In the genomic region with DNA sequence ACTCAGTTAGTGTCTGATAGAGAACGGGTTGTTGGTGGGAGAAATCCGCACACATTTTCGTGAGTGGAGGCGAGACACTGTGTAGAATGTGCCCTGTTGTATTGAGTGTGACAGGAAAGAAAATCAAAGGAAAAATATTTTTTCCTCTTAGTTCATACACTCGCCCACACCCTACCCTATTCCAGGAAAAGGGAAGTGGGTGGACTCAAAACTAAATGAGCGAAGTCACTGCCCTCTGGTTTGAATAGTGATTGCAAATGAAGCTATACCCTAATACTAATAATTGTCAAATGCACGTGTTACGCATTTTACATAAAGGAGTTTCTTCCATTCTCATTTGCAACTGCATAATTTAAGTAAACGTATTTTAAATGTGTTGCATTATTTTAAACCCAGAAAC, we compare ENCODE assay signal across 11 cellular contexts. TPM values are rescaled to one million over a fixed set of nuclear protein-coding genes. Genes with fewer than 3 reads are reported as not detected.
A peak's percentile ranks its signal among the peaks of the same experiment; 100 is the strongest.
DNase-seq lines count a peak whose midpoint lies in the region; ATAC-seq and TF ChIP-seq lines count a peak whose summit lies in the region.
"Had no signal": no experiment of that assay in that cellular context is flagged by ENCODE, and none has a peak within 500 bp of the region (broad histone marks: within the 10 kb centered on the region; RNA-seq: fewer than 3 reads in every experiment).

No MANE protein-coding gene starts in this region.

- H3K9ac ChIP-seq in IMR-90 (ENCODE audit: low read depth, low read length), result no peak overlapping the region
- H3K9ac ChIP-seq in neural progenitor cell, result no peak overlapping the region

- no peak overlapping the region for H4K5ac ChIP-seq in IMR-90 (ENCODE audit: low read depth, low read length)

- H3K36me3 Mint-ChIP-seq in CD4-positive, alpha-beta memory T cell, result peaks cover 56 to 63% of the 10 kb centered on the region in 2 donors
- H3K36me3 Mint-ChIP-seq in chondrocyte (ENCODE audit: low read depth) (peaks cover 21% of the 10 kb centered on the region), neural progenitor cell (peaks cover 37% of the 10 kb centered on the region)

- intact Hi-C loops in CD4-positive, alpha-beta memory T cell (cut with micrococcal nuclease), result loop anchor here (5.0 kb wide), 1 partner anchor 40 kb away; no protein-coding TSS in a partner anchor
- intact Hi-C loops in IMR-90 (cut with micrococcal nuclease), result no loop called here

- no peak overlapping the region for H4K91ac ChIP-seq in IMR-90 (ENCODE audit: insufficient read depth, low read depth, low read length)

- peaks cover 10 to 28% of the 10 kb centered on the region in 2 experiments for H3K79me1 ChIP-seq in IMR-90 (ENCODE audit: low read depth in 1 of 2, low read length in 2 of 2)

- no peak overlapping the region for H2BK20ac ChIP-seq in IMR-90 (ENCODE audit: low read depth, low read length)

- 100% methylated on average over 1 of the region's 9 CpGs; no CpG with 5 or more reads in 1 of the 2 experiments for WGBS in IMR-90 (ENCODE audit: extremely low coverage in 2 of 2, insufficient read length in 1 of 2), 2 experiments

- peak overlapping the region in 5 of 7 donors; percentile 23 to 90 (median 44) for H3K27ac Mint-ChIP-seq in CD4-positive, alpha-beta memory T cell
- H3K27ac Mint-ChIP-seq in chondrocyte (ENCODE audit: unreplicated experiment) (no peak overlapping the region), neural progenitor cell (no peak overlapping the region)

- peaks cover 6 to 80% (median 57%) of the 10 kb centered on the region in 8 donors for H3K9me3 Mint-ChIP-seq in CD4-positive, alpha-beta memory T cell
- peaks cover 28% of the 10 kb centered on the region for H3K9me3 Mint-ChIP-seq in chondrocyte (ENCODE audit: low read depth)
- H3K9me3 Mint-ChIP-seq in neural progenitor cell, result peaks cover 56% of the 10 kb centered on the region

- CTCF ChIA-PET in CD4-positive, alpha-beta memory T cell (lab: Charles Lee; ENCODE audit: partially characterized antibody), result no interaction called here
- CTCF ChIA-PET in IMR-90 (lab: Yijun Ruan, JAX), result no interaction called here

- dilution Hi-C loops in IMR-90 (cut with HindIII; ENCODE audit: low sequenced_read_pairs, unreplicated experiment), result no loop called here

- H2AK5ac ChIP-seq in IMR-90 (ENCODE audit: low read depth, low read length), result no peak overlapping the region

- no peak overlapping the region for H3K4me3 ChIP-seq in CD4-positive, alpha-beta memory T cell (ENCODE audit: low read length in 2 of 2)
- H3K4me3 ChIP-seq in IMR-90 (ENCODE audit: insufficient read depth, low read depth, low read length) (no peak overlapping the region), neural progenitor cell (peak overlapping the region; percentile 81), MG63 (no peak overlapping the region)

- peaks cover 0 to 14% of the 10 kb centered on the region in 2 donors for H3K9me3 ChIP-seq in CD4-positive, alpha-beta memory T cell (ENCODE audit: control insufficient read depth in 1 of 2, low read length in 2 of 2)
- peaks cover 5% of the 10 kb centered on the region for H3K9me3 ChIP-seq in IMR-90 (ENCODE audit: control insufficient read depth, insufficient read depth, low read length)
- H3K9me3 ChIP-seq in neural progenitor cell (ENCODE audit: low read depth), result peaks cover 6% of the 10 kb centered on the region
- peaks cover 21% of the 10 kb centered on the region for H3K9me3 ChIP-seq in MG63
- H3K9me3 ChIP-seq: uterus had no signal

- no peak for TF ChIP-seq POLR2A in IMR-90 (IDR thresholded peaks at IDR 0.05; ENCODE audit: low read depth, low read length)

- no peak for DNase-seq in CD4-positive, alpha-beta memory T cell
- DNase-seq in IMR-90, result no peak
- DNase-seq in chondrocyte (ENCODE audit: low spot score), result no peak
- DNase-seq in neural progenitor cell (ENCODE audit: low spot score), result no peak
- no peak for DNase-seq in HT-29 (ENCODE audit: low spot score)
- no peak for DNase-seq in NOMO-1 treated with DMSO at 0.1 percent for 48 hours (lab: John Stamatoyannopoulos, UW; ENCODE audit: unreplicated experiment)
- DNase-seq in MG63, result no peak
- DNase-seq: DMS53, NCI-H1092, NCI-H526 treated with DMSO at 0.1 percent for 48 hours, uterus had no signal

- H2AK9ac ChIP-seq in IMR-90 (replicated peaks; ENCODE audit: low read depth, low read length, poor library complexity), result no peak overlapping the region

- H3F3A ChIP-seq in neural progenitor cell (ENCODE audit: low read depth), result peaks cover 3% of the 10 kb centered on the region

- no peak overlapping the region for H3K4ac ChIP-seq in IMR-90 (ENCODE audit: low read depth, low read length)

- POLR2A ChIA-PET in CD4-positive, alpha-beta memory T cell (lab: Charles Lee; ENCODE audit: partially characterized antibody), result interaction anchor here (1.1 to 2.7 kb wide), 2 partner anchors 52 to 55 kb away, joined by 3 to 8 read pairs; no protein-coding TSS in a partner anchor
- POLR2A ChIA-PET in IMR-90 (lab: Charles Lee; ENCODE audit: unreplicated experiment), result no interaction called here

- BruUV-seq in IMR-90 (replicated peaks; lab: Mats Ljungman, UMichigan), result no TSS peak

- ATAC-seq in IMR-90 (ENCODE audit: low read depth), result no peak

- no peak overlapping the region for H4K8ac ChIP-seq in IMR-90 (ENCODE audit: low read depth in 2 of 2, low read length in 2 of 2)

- TF ChIP-seq RAD21 in IMR-90 (IDR thresholded peaks at IDR 0.05; ENCODE audit: low read length), result no peak

- peak overlapping the region; percentile 40; the same call in 1 of the 2 replicates for H3K23ac ChIP-seq in IMR-90 (ENCODE audit: low read depth, low read length)

- peaks cover 0 to 6% of the 10 kb centered on the region in 2 donors for H3K27me3 Mint-ChIP-seq in CD4-positive, alpha-beta memory T cell
- H3K27me3 Mint-ChIP-seq in chondrocyte (ENCODE audit: low read depth) (no peaks in the 10 kb centered on the region), neural progenitor cell (ENCODE audit: insufficient read depth, low read depth) (no peaks in the 10 kb centered on the region)

- peaks cover 17% of the 10 kb centered on the region for H3K79me2 ChIP-seq in neural progenitor cell (ENCODE audit: low read depth)

- H4K20me1 ChIP-seq in IMR-90 (ENCODE audit: insufficient read depth, low read length) (no peaks in the 10 kb centered on the region), neural progenitor cell (ENCODE audit: low read depth) (no peaks in the 10 kb centered on the region)

- H3K56ac ChIP-seq in IMR-90 (ENCODE audit: extremely low read depth, insufficient read depth, low read length), result no peak overlapping the region

- peaks cover 11 to 30% (median 14%) of the 10 kb centered on the region in 4 donors for H3K4me1 Mint-ChIP-seq in CD4-positive, alpha-beta memory T cell
- peaks cover 17% of the 10 kb centered on the region for H3K4me1 Mint-ChIP-seq in chondrocyte (ENCODE audit: low read depth)
- peaks cover 9% of the 10 kb centered on the region for H3K4me1 Mint-ChIP-seq in neural progenitor cell

- H3K4me2 ChIP-seq in IMR-90 (ENCODE audit: low read depth, low read length) (no peak overlapping the region), neural progenitor cell (peak overlapping the region; percentile 89)

- no peak overlapping the region for H2BK15ac ChIP-seq in IMR-90 (ENCODE audit: low read depth, low read length)

- no peak overlapping the region for H3K18ac ChIP-seq in IMR-90 (ENCODE audit: low read depth, low read length)

- H2AFZ ChIP-seq in IMR-90 (replicated peaks; ENCODE audit: low read length, poor library complexity) (no peak overlapping the region), neural progenitor cell (replicated peaks) (no peak overlapping the region)

- no peaks in the 10 kb centered on the region for H3K9me1 ChIP-seq in IMR-90 (ENCODE audit: insufficient read depth, low read length)

- peaks cover 18% of the 10 kb centered on the region for H3K4me1 ChIP-seq in CD4-positive, alpha-beta memory T cell (ENCODE audit: insufficient read depth, low read length)
- H3K4me1 ChIP-seq in IMR-90 (ENCODE audit: control insufficient read depth, insufficient read depth, low read length) (peaks cover 2% of the 10 kb centered on the region; the same call in 1 of the 2 replicates), neural progenitor cell (no peaks in the 10 kb centered on the region)

- TF ChIP-seq CTCF in IMR-90 (conservative IDR thresholded peaks at IDR 0.05; ENCODE audit: low read depth, low read length) (no peak), chondrocyte (IDR thresholded peaks at IDR 0.05) (no peak), neural progenitor cell (IDR thresholded peaks at IDR 0.05) (no peak)

- in situ Hi-C loops in IMR-90 (cut with MboI; ENCODE audit: low sequenced_read_pairs), result no loop called here

- H3K36me3 ChIP-seq in CD4-positive, alpha-beta memory T cell (ENCODE audit: insufficient read depth, low read length), result no peaks in the 10 kb centered on the region
- H3K36me3 ChIP-seq in IMR-90 (ENCODE audit: control insufficient read depth, insufficient read depth, low read length) (peaks cover 8% of the 10 kb centered on the region), neural progenitor cell (no peaks in the 10 kb centered on the region), MG63 (no peaks in the 10 kb centered on the region)
- H3K36me3 ChIP-seq: uterus had no signal

- peak overlapping the region in 7 of 8 donors; percentile 86 to 89 (median 88) for H3K4me3 Mint-ChIP-seq in CD4-positive, alpha-beta memory T cell
- peak overlapping the region; percentile 78 for H3K4me3 Mint-ChIP-seq in chondrocyte (ENCODE audit: unreplicated experiment)
- H3K4me3 Mint-ChIP-seq in neural progenitor cell, result peak overlapping the region; percentile 80

- H3K27me3 ChIP-seq in CD4-positive, alpha-beta memory T cell (ENCODE audit: insufficient read depth, low read length), result no peaks in the 10 kb centered on the region
- no peaks in the 10 kb centered on the region for H3K27me3 ChIP-seq in IMR-90 (ENCODE audit: control insufficient read depth, insufficient read depth, low read length)
- peaks cover 9% of the 10 kb centered on the region for H3K27me3 ChIP-seq in neural progenitor cell
- no peaks in the 10 kb centered on the region for H3K27me3 ChIP-seq in MG63
- H3K27me3 ChIP-seq: uterus had no signal

- no peak overlapping the region for H3K27ac ChIP-seq in CD4-positive, alpha-beta memory T cell (ENCODE audit: low read depth, low read length)
- H3K27ac ChIP-seq in IMR-90 (ENCODE audit: insufficient read depth, low read length) (no peak overlapping the region), neural progenitor cell (no peak overlapping the region)

- no peak overlapping the region for H2BK120ac ChIP-seq in IMR-90 (ENCODE audit: low read depth, low read length)

- no peak overlapping the region for H3K14ac ChIP-seq in IMR-90 (replicated peaks; ENCODE audit: low read depth, low read length)

- H2BK5ac ChIP-seq in IMR-90 (ENCODE audit: low read depth, low read length, poor library complexity, severe bottlenecking), result no peak overlapping the region

RNA-seq across cellular contexts. Expression of gene ZNF347, which starts 2.0 kb away (rescaled TPM):
- 10 to 100 TPM; 23.0 to 24.3 TPM for total RNA-seq in CD4-positive, alpha-beta memory T cell
- 1 to 10 TPM; 3.4 to 4.5 TPM for polyA plus RNA-seq in CD4-positive, alpha-beta memory T cell
- total RNA-seq in IMR-90 (2012; rRNA removed) (8.9 and 13.4 TPM in 2 replicates), chondrocyte (10.5 to 14.1 TPM (median 11.0 TPM) in 3 replicates), neural progenitor cell (ENCODE audit: low replicate concordance) (15.2 and 19.9 TPM in 2 replicates)
- 2.3 and 2.8 TPM in 2 replicates for polyA plus RNA-seq in IMR-90 (2012; rRNA removed)
- polyA plus RNA-seq in IMR-90 (2012; cell fraction: cytosol; rRNA removed), result 0.45 and 1.9 TPM in 2 replicates
- polyA plus RNA-seq in IMR-90 (2012; cell fraction: nucleus; rRNA removed; ENCODE audit: low replicate concordance), result 0.74 and 5.6 TPM in 2 replicates
- total RNA-seq in HT-29 (2014; rRNA removed; shearing (Covaris generic)), result not detected in 2 replicates
- total RNA-seq in MG63 (2014; rRNA removed; shearing (Covaris generic); ENCODE audit: low replicate concordance), result 0.69 and 1.5 TPM in 2 replicates

RNA-seq across cellular contexts. Expression of gene ZNF415, which starts 24.2 kb away (rescaled TPM):
- 1 to 10 TPM; 1.0 to 1.3 TPM for total RNA-seq in CD4-positive, alpha-beta memory T cell
- polyA plus RNA-seq in CD4-positive, alpha-beta memory T cell, result 1 to 10 TPM; 1.6 to 1.8 TPM
- total RNA-seq in IMR-90 (2012; rRNA removed), result 7.7 and 7.8 TPM in 2 replicates
- 3.9 and 4.2 TPM in 2 replicates for polyA plus RNA-seq in IMR-90 (2012; rRNA removed)
- polyA plus RNA-seq in IMR-90 (2012; cell fraction: cytosol; rRNA removed), result 0.92 and 1.2 TPM in 2 replicates
- polyA plus RNA-seq in IMR-90 (2012; cell fraction: nucleus; rRNA removed; ENCODE audit: low replicate concordance), result 0.77 and 4.5 TPM in 2 replicates
- 6.2 to 10.4 TPM (median 7.3 TPM) in 3 replicates for total RNA-seq in chondrocyte
- total RNA-seq in neural progenitor cell (ENCODE audit: low replicate concordance), result 20.3 and 23.9 TPM in 2 replicates
- not detected in 2 replicates for total RNA-seq in HT-29 (2014; rRNA removed; shearing (Covaris generic))
- total RNA-seq in MG63 (2014; rRNA removed; shearing (Covaris generic); ENCODE audit: low replicate concordance), result not detected in 2 replicates

RNA-seq across cellular contexts. Expression of gene ZNF665, which starts 36.3 kb away (rescaled TPM):
- total RNA-seq in CD4-positive, alpha-beta memory T cell, result 1 to 10 TPM; 8.2 to 8.7 TPM
- 1 to 10 TPM; 6.6 to 6.7 TPM for polyA plus RNA-seq in CD4-positive, alpha-beta memory T cell
- total RNA-seq in IMR-90 (2012; rRNA removed), result 2.5 and 3.0 TPM in 2 replicates
- 1.5 and 2.0 TPM in 2 replicates for polyA plus RNA-seq in IMR-90 (2012; rRNA removed)
- 0.54 and 0.76 TPM in 2 replicates for polyA plus RNA-seq in IMR-90 (2012; cell fraction: cytosol; rRNA removed)
- polyA plus RNA-seq in IMR-90 (2012; cell fraction: nucleus; rRNA removed; ENCODE audit: low replicate concordance), result 0.96 and 4.2 TPM in 2 replicates
- 1.4 to 4.7 TPM (median 3.3 TPM) in 3 replicates for total RNA-seq in chondrocyte
- total RNA-seq in neural progenitor cell (ENCODE audit: low replicate concordance), result 7.3 and 9.4 TPM in 2 replicates
- total RNA-seq in HT-29 (2014; rRNA removed; shearing (Covaris generic)), result not detected in 2 replicates
- not detected in 2 replicates for total RNA-seq in MG63 (2014; rRNA removed; shearing (Covaris generic); ENCODE audit: low replicate concordance)

RNA-seq across cellular contexts. Expression of gene ZNF160, which starts 53.7 kb away (rescaled TPM):
- total RNA-seq in CD4-positive, alpha-beta memory T cell, result 10 to 100 TPM; 72.0 to 81.1 TPM
- 10 to 100 TPM; 19.0 to 31.0 TPM for polyA plus RNA-seq in CD4-positive, alpha-beta memory T cell
- total RNA-seq in IMR-90 (2012; rRNA removed), result 26.9 and 30.8 TPM in 2 replicates
- polyA plus RNA-seq in IMR-90 (2012; rRNA removed), result 16.4 and 22.6 TPM in 2 replicates
- polyA plus RNA-seq in IMR-90 (2012; cell fraction: cytosol; rRNA removed), result 4.7 and 7.9 TPM in 2 replicates
- 68.6 and 98.0 TPM in 2 replicates for polyA plus RNA-seq in IMR-90 (2012; cell fraction: nucleus; rRNA removed; ENCODE audit: low replicate concordance)
- total RNA-seq in chondrocyte, result 21.4 to 23.6 TPM (median 22.4 TPM) in 3 replicates
- total RNA-seq in neural progenitor cell (ENCODE audit: low replicate concordance), result 78.3 and 86.0 TPM in 2 replicates
- 8.5 and 14.9 TPM in 2 replicates for total RNA-seq in HT-29 (2014; rRNA removed; shearing (Covaris generic))
- 6.4 and 9.8 TPM in 2 replicates for total RNA-seq in MG63 (2014; rRNA removed; shearing (Covaris generic); ENCODE audit: low replicate concordance)

Comparison
In these comparisons a context has a peak if more than half of its experiments do, and no peak if none do; other contexts are left out.
1. H3K27ac Mint-ChIP-seq: peak in CD4-positive, alpha-beta memory T cell (5 of 7); none in chondrocyte (single experiment) and neural progenitor cell (single experiment).
2. Peak in every context shown above with its lines, with median percentiles within 50 percentile points of each other: H3K4me3 Mint-ChIP-seq.